Comparison of ENCODE assay signal across 1 cellular context in genomic region chr17:60193032-60193431, GRCh38. TPM values are rescaled to one million over a fixed set of nuclear protein-coding genes. Genes with fewer than 3 reads are reported as not detected.
"Had no signal": no experiment of that assay in that cellular context is flagged by ENCODE, and none has a peak within 500 bp of the region (broad histone marks: within the 10 kb centered on the region; RNA-seq: fewer than 3 reads in every experiment).

No MANE protein-coding gene starts in this region.

RNA-seq across cellular contexts. Expression of gene CA4, which starts 43.3 kb away (rescaled TPM):
- polyA plus RNA-seq: keratinocyte had no signal
